18 cellular contexts compared by ENCODE assay signal in genomic region chr12:52185400-52185967, GRCh38. TPM values are rescaled to one million over a fixed set of nuclear protein-coding genes. Genes with fewer than 3 reads are reported as not detected.
DNase-seq lines count a peak whose midpoint lies in the region; ATAC-seq, FAIRE-seq and TF ChIP-seq lines count a peak whose summit lies in the region.
"Had no signal": no experiment of that assay in that cellular context is flagged by ENCODE, and none has a peak within 500 bp of the region (broad histone marks: within the 10 kb centered on the region; RNA-seq: fewer than 3 reads in every experiment).

No MANE protein-coding gene starts in this region.

- H3K4me1 ChIP-seq in adipocyte (ENCODE audit: control insufficient read depth, insufficient read depth, low read length): peaks cover 33% of the 10 kb centered on the region
- H3K4me1 ChIP-seq in keratinocyte (ENCODE audit: control insufficient read depth, extremely low read depth, insufficient read depth, low read length): peaks cover 60% of the 10 kb centered on the region
- peaks cover 52% of the 10 kb centered on the region for H3K4me1 ChIP-seq in suprapubic skin
- H3K4me1 ChIP-seq in upper lobe of right lung: no peaks in the 10 kb centered on the region
- H3K4me1 ChIP-seq: HAP-1, transverse colon had no signal

- intact Hi-C loops in upper lobe of right lung (cut with DNase I): no loop called here

- no peak for TF ChIP-seq POLR2A in suprapubic skin (IDR thresholded peaks at IDR 0.05)

- H3K9me1 ChIP-seq in keratinocyte (ENCODE audit: control insufficient read depth, extremely low read depth, insufficient read depth, low read length): no peaks in the 10 kb centered on the region

- H3K4me2 ChIP-seq in keratinocyte (ENCODE audit: control insufficient read depth, extremely low read depth, insufficient read depth, low read depth, low read length): peak overlapping the region; percentile 41

- H3K4me3 ChIP-seq in adipocyte (ENCODE audit: low read length): no peak overlapping the region
- peak overlapping the region in 1 of 3 experiments; percentile 11 for H3K4me3 ChIP-seq in keratinocyte (ENCODE audit: control insufficient read depth in 2 of 3, extremely low read depth in 1 of 3, insufficient read depth in 2 of 3, low read depth in 1 of 3, low read length in 3 of 3)
- peak overlapping the region; percentile 36 for H3K4me3 ChIP-seq in suprapubic skin
- H3K4me3 ChIP-seq in upper lobe of right lung: no peak overlapping the region
- H3K4me3 ChIP-seq: HAP-1, transverse colon had no signal

- H3K27ac ChIP-seq in keratinocyte (ENCODE audit: control insufficient read depth, insufficient read depth, low read length) (peak overlapping the region; percentile 33), suprapubic skin (peak overlapping the region; percentile 85), upper lobe of right lung (no peak overlapping the region)
- H3K27ac ChIP-seq: 22Rv1 had no signal

- TF ChIP-seq CTCF in keratinocyte (optimal IDR thresholded peaks at IDR 0.05 in 1 of 3, IDR thresholded peaks at IDR 0.05 in 1 of 3, conservative IDR thresholded peaks at IDR 0.05 in 1 of 3; ENCODE audit: extremely low read depth in 1 of 3, insufficient read depth in 2 of 3, low read length in 3 of 3) (no peak), suprapubic skin (IDR thresholded peaks at IDR 0.05) (no peak), upper lobe of right lung (IDR thresholded peaks at IDR 0.05) (no peak)

- FAIRE-seq in keratinocyte (lab: Jason Lieb, UNC): no peak

- H3K9ac ChIP-seq in adipocyte (ENCODE audit: low read length) (peak overlapping the region; percentile 51), keratinocyte (ENCODE audit: control insufficient read depth, extremely low read depth, insufficient read depth, low read length) (no peak overlapping the region)

- H3K9me3 ChIP-seq in adipocyte (ENCODE audit: control insufficient read depth, low read length) (no peaks in the 10 kb centered on the region), keratinocyte (ENCODE audit: control insufficient read depth, low read depth, low read length) (no peaks in the 10 kb centered on the region), suprapubic skin (no peaks in the 10 kb centered on the region), upper lobe of right lung (no peaks in the 10 kb centered on the region)
- H3K9me3 ChIP-seq: HAP-1, transverse colon had no signal

- DNase-seq in DMS153 (lab: John Stamatoyannopoulos, UW): peak; percentile 12
- no peak for DNase-seq in DMS153 treated with DMSO at 0.1 percent for 48 hours (lab: John Stamatoyannopoulos, UW; ENCODE audit: unreplicated experiment)
- DNase-seq in adipocyte (ENCODE audit: low read depth): no peak
- no peak for DNase-seq in keratinocyte (ENCODE audit: low read depth, low spot score)
- DNase-seq in suprapubic skin (ENCODE audit: low spot score in 2 of 2): no peak
- DNase-seq in SHP77 (lab: John Stamatoyannopoulos, UW): no peak
- no peak for DNase-seq in upper lobe of right lung
- DNase-seq: activated CD4-positive, alpha-beta T cell treated with anti-CD3 and anti-CD28 coated beads, Interleukin-2, amount 50 U/mL, for 1 hour; activated naive CD4-positive, alpha-beta T cell treated with anti-CD3 and anti-CD28 coated beads, Interleukin-2, amount 10 ng/mL, durations not matched to agents 7 days and 5 days; CD4-positive, CD25-positive, alpha-beta regulatory T cell; cortex of kidney; left ventricle myocardium superior; NCI-H2029; transverse colon had no signal

- ATAC-seq in GM19395 (IDR thresholded peaks at IDR 0.05; ENCODE audit: unreplicated experiment) (no peak), upper lobe of right lung (no peak)
- ATAC-seq: left ventricle myocardium superior; stimulated activated effector memory CD8-positive, alpha-beta T cell treated with anti-CD3 and anti-CD28 coated beads, Interleukin-12 subunit alpha, Interleukin-12 subunit beta, amount 100 ng/mL, for 72 hours had no signal

- peak overlapping the region; percentile 20 for H2AFZ ChIP-seq in keratinocyte (ENCODE audit: control insufficient read depth, low read length)

- H3K27me3 ChIP-seq in adipocyte (replicated peaks; ENCODE audit: control insufficient read depth, insufficient read depth, low read length) (no peaks in the 10 kb centered on the region), keratinocyte (ENCODE audit: control insufficient read depth, extremely low read depth, insufficient read depth, low read length) (no peaks in the 10 kb centered on the region), suprapubic skin (no peaks in the 10 kb centered on the region), upper lobe of right lung (no peaks in the 10 kb centered on the region)
- H3K27me3 ChIP-seq: transverse colon had no signal

- no peaks in the 10 kb centered on the region for H3K36me3 ChIP-seq in adipocyte (ENCODE audit: control insufficient read depth, insufficient read depth, low read length, severe bottlenecking)
- no peaks in the 10 kb centered on the region for H3K36me3 ChIP-seq in keratinocyte (ENCODE audit: control insufficient read depth in 2 of 2, extremely low read depth in 1 of 2, insufficient read depth in 2 of 2, low read length in 2 of 2)
- no peaks in the 10 kb centered on the region for H3K36me3 ChIP-seq in suprapubic skin
- no peaks in the 10 kb centered on the region for H3K36me3 ChIP-seq in upper lobe of right lung
- H3K36me3 ChIP-seq: HAP-1, transverse colon had no signal

- no peaks in the 10 kb centered on the region for H4K20me1 ChIP-seq in keratinocyte (ENCODE audit: control insufficient read depth, extremely low read depth, insufficient read depth, low read length)

- no peaks in the 10 kb centered on the region for H3K79me2 ChIP-seq in keratinocyte (ENCODE audit: control insufficient read depth, insufficient read depth, low read length)

- WGBS in suprapubic skin: 77% methylated on average over 16 of the region's 16 CpGs

- no peak for TF ChIP-seq EP300 in suprapubic skin (IDR thresholded peaks at IDR 0.05)

- dilution Hi-C loops in keratinocyte (cut with MboI; ENCODE audit: extremely low pct_ligation_motif_present, low sequenced_read_pairs): no loop called here

RNA-seq across cellular contexts. Expression of gene KRT80, which starts 6.3 kb away (rescaled TPM):
- 3.3 to 7.2 TPM (median 4.1 TPM) in 3 replicates for polyA plus RNA-seq in keratinocyte
- polyA plus RNA-seq in keratinocyte (2011; ENCODE audit: low read depth): 109 TPM
- 4.2 and 7.4 TPM in 2 replicates for polyA plus RNA-seq in keratinocyte (2011; cell fraction: cytosol; rRNA removed)
- polyA plus RNA-seq in keratinocyte (2011; cell fraction: nucleus; rRNA removed): 7.3 and 11.7 TPM in 2 replicates
- polyA plus RNA-seq in keratinocyte (2012; ENCODE audit: low replicate concordance): 7.1 and 246 TPM in 2 replicates
- 4.3 to 10.4 TPM (median 6.0 TPM) in 3 replicates for polyA minus RNA-seq in keratinocyte
- polyA minus RNA-seq in keratinocyte (2011; cell fraction: cytosol; rRNA and poly(A)+ RNA removed): 7.9 TPM
- polyA minus RNA-seq in keratinocyte (2011; cell fraction: nucleus; rRNA and poly(A)+ RNA removed): 6.9 and 10.4 TPM in 2 replicates
- 100 to 1,000 TPM in 3 of 4 donors, 10 to 100 TPM in 1; 78.6 to 293 (median 185) TPM for total RNA-seq in suprapubic skin
- total RNA-seq in upper lobe of right lung: 8.6 TPM
- total RNA-seq: CD4-positive, CD25-positive, alpha-beta regulatory T cell; left ventricle myocardium superior had no signal
- polyA plus RNA-seq: CD4-positive, CD25-positive, alpha-beta regulatory T cell had no signal

RNA-seq across cellular contexts. Expression of gene KRT7, which starts 47.6 kb away (rescaled TPM):
- 112 to 224 TPM (median 117 TPM) in 3 replicates for polyA plus RNA-seq in keratinocyte
- polyA plus RNA-seq in keratinocyte (2011; ENCODE audit: low read depth): 24.1 TPM
- polyA plus RNA-seq in keratinocyte (2011; cell fraction: cytosol; rRNA removed): 212 and 224 TPM in 2 replicates
- 226 and 228 TPM in 2 replicates for polyA plus RNA-seq in keratinocyte (2011; cell fraction: nucleus; rRNA removed)
- polyA plus RNA-seq in keratinocyte (2012; ENCODE audit: low replicate concordance): 12.2 and 287 TPM in 2 replicates
- 128 to 386 TPM (median 130 TPM) in 3 replicates for polyA minus RNA-seq in keratinocyte
- 274 TPM for polyA minus RNA-seq in keratinocyte (2011; cell fraction: cytosol; rRNA and poly(A)+ RNA removed)
- polyA minus RNA-seq in keratinocyte (2011; cell fraction: nucleus; rRNA and poly(A)+ RNA removed): 101 and 129 TPM in 2 replicates
- total RNA-seq in suprapubic skin: 100 to 1,000 TPM in 3 of 4 donors, 10 to 100 TPM in 1; 95.8 to 176 (median 123) TPM
- 664 TPM for total RNA-seq in upper lobe of right lung
- total RNA-seq: CD4-positive, CD25-positive, alpha-beta regulatory T cell had no signal
